ENCODE assay signal across 9 cellular contexts in genomic region chr20:7859371-7859802, GRCh38.
DNase-seq lines count a peak whose midpoint lies in the region; ATAC-seq and TF ChIP-seq lines count a peak whose summit lies in the region.
"Had no signal": no experiment of that assay in that cellular context is flagged by ENCODE, and none has a peak within 500 bp of the region (broad histone marks: within the 10 kb centered on the region; RNA-seq: fewer than 3 reads in every experiment).

No MANE protein-coding gene starts in this region.

- ATAC-seq in HG03520 (IDR thresholded peaks at IDR 0.05; ENCODE audit: unreplicated experiment) (peak; percentile 64), HG03135 (IDR thresholded peaks at IDR 0.05; ENCODE audit: unreplicated experiment) (no peak)

- H3K36me3 ChIP-seq in breast epithelium (no peaks in the 10 kb centered on the region), liver (ENCODE audit: control insufficient read depth in 4 of 4, insufficient read depth in 3 of 4, low read depth in 1 of 4, low read length in 3 of 4) (no peaks in the 10 kb centered on the region)

- WGBS in liver, result 23% methylated on average over 3 of the region's 3 CpGs

- H3K27ac ChIP-seq in breast epithelium (no peak overlapping the region), liver (ENCODE audit: low read depth in 1 of 2, low read length in 2 of 2) (no peak overlapping the region)
- H3K27ac ChIP-seq: skin epidermis had no signal

- no peak overlapping the region for H3K4me3 ChIP-seq in breast epithelium
- no peak overlapping the region for H3K4me3 ChIP-seq in liver (ENCODE audit: low read depth in 1 of 3, low read length in 3 of 3)
- H3K4me3 ChIP-seq: skin epidermis had no signal

- H3K4me1 ChIP-seq in breast epithelium (no peaks in the 10 kb centered on the region), liver (ENCODE audit: control insufficient read depth in 4 of 4, insufficient read depth in 4 of 4, low read length in 3 of 4) (peaks cover 0 to 5% (median 0%) of the 10 kb centered on the region in 4 donors)

- no peaks in the 10 kb centered on the region for H3K9me3 ChIP-seq in breast epithelium
- H3K9me3 ChIP-seq in liver (ENCODE audit: control insufficient read depth in 4 of 4, low read length in 3 of 4), result no peaks in the 10 kb centered on the region

- H3K27me3 ChIP-seq in breast epithelium (no peaks in the 10 kb centered on the region), liver (ENCODE audit: control insufficient read depth in 4 of 4, insufficient read depth in 4 of 4, low read length in 3 of 4) (no peaks in the 10 kb centered on the region)

- peak; percentile 90 to 91 for TF ChIP-seq RAD21 in liver (IDR thresholded peaks at IDR 0.05)

- H3K9ac ChIP-seq in liver (ENCODE audit: low read depth in 1 of 2, low read length in 2 of 2), result no peak overlapping the region

- intact Hi-C loops in breast epithelium (cut with DNase I; ENCODE audit: low total_unique reads), result no loop called here

- TF ChIP-seq POLR2A in breast epithelium (IDR thresholded peaks at IDR 0.05), result no peak

- TF ChIP-seq CTCF in breast epithelium (IDR thresholded peaks at IDR 0.05) (peak; percentile 6 to 37 (median 26)), liver (IDR thresholded peaks at IDR 0.05; ENCODE audit: low read depth, low read length, missing input control) (peak; percentile 55)

- DNase-seq in GM03348 (ENCODE audit: low spot score), result peak; percentile 60
- peak; percentile 84 for DNase-seq in NCI-H748 treated with DMSO at 0.1 percent for 48 hours (lab: John Stamatoyannopoulos, UW)
- no peak for DNase-seq in breast epithelium (ENCODE audit: low spot score in 2 of 2)
- no peak for DNase-seq in stimulated activated CD4-positive, alpha-beta T cell treated with anti-CD3 and anti-CD28 coated beads, Interleukin-2, amount 100 ng/mL, for 48 hours
- DNase-seq in activated T-cell treated with anti-CD3 and anti-CD28 coated beads for 4 hours, result no peak

TF ChIP-seq in liver, 16 proteins besides CTCF, POLR2A, EP300 and RAD21:
- TF ChIP-seq NR2F2 (IDR thresholded peaks at IDR 0.05) (no peak), JUND (IDR thresholded peaks at IDR 0.05) (no peak), HNF4A (conservative IDR thresholded peaks at IDR 0.05) (no peak), EGR1 (IDR thresholded peaks at IDR 0.05; ENCODE audit: low read depth in 2 of 2) (no peak), REST (IDR thresholded peaks at IDR 0.05) (no peak)

Comparison
In these comparisons a context has a peak if more than half of its experiments do, and no peak if none do; other contexts are left out.
1. DNase-seq: peak in GM03348 (single experiment) and NCI-H748 treated with DMSO at 0.1 percent for 48 hours (single experiment); none in breast epithelium (0 of 2), stimulated activated CD4-positive, alpha-beta T cell treated with anti-CD3 and anti-CD28 coated beads, Interleukin-2, amount 100 ng/mL, for 48 hours (0 of 2) and activated T-cell treated with anti-CD3 and anti-CD28 coated beads for 4 hours (single experiment).